14 cellular contexts compared by ENCODE assay signal in the genomic region with DNA sequence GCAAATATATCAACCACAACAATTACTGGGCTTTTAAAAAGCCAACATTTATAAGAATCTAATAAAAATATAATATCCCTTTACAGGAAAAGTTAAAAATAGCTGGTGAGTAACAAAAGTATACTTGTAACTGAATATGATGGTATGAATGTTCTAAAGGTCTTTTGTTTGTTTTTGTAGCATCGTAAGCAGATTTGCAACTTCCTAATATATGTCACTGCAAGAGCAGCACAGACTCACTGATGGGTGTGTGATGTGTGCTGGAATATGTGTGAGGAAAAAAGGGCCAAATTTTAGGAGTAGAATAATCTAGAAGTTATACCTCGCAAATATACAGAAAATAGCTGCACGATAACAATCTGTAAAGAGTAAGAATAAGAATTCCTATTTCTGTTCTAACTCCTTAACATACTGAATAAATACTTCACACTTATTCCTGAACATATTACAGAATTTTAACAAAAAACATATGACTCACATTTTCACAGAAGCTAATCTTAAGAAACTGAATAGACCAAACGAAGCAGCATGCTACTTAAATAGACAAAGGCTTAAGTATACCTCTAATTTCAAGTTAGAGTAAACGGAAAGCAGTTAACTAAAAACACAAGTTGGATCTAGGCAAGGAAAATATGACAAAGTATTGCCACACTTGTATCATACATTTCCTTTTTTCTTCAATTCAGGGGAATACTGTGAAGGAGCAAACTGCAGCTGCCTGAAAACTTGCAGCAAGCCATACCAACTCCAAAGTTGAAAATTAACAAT. TPM values are rescaled to one million over a fixed set of nuclear protein-coding genes. Genes with fewer than 3 reads are reported as not detected.
DNase-seq lines count a peak whose midpoint lies in the region; ATAC-seq and TF ChIP-seq lines count a peak whose summit lies in the region.
"Had no signal": no experiment of that assay in that cellular context is flagged by ENCODE, and none has a peak within 500 bp of the region (broad histone marks: within the 10 kb centered on the region; RNA-seq: fewer than 3 reads in every experiment).

No MANE protein-coding gene starts in this region.

- intact Hi-C loops in left ventricle myocardium superior (cut with micrococcal nuclease): loop anchor here (10.0 kb wide), 1 partner anchor 475 kb away; no protein-coding TSS in a partner anchor
- intact Hi-C loops in activated CD4-positive, alpha-beta memory T cell treated with anti-CD3 and anti-CD28 coated beads for 36 hours (cut with micrococcal nuclease): no loop called here

- H3K27ac ChIP-seq in HUES64 (ENCODE audit: low read depth, low read length): peak overlapping the region; percentile 65; the same call in 1 of the 2 replicates
- peak overlapping the region in 1 of 2 donors; percentile 37 for H3K27ac ChIP-seq in thoracic aorta
- H3K27ac ChIP-seq: tibial artery had no signal

- TF ChIP-seq CTCF in cardiac fibroblast (IDR thresholded peaks at IDR 0.05; ENCODE audit: low read depth, low read length): no peak
- no peak for TF ChIP-seq CTCF in thoracic aorta (IDR thresholded peaks at IDR 0.05)

- H3K9me3 ChIP-seq in HUES64 (ENCODE audit: insufficient read depth, low read depth, low read length) (no peaks in the 10 kb centered on the region), thoracic aorta (no peaks in the 10 kb centered on the region)
- H3K9me3 ChIP-seq: tibial artery had no signal

- peak overlapping the region; percentile 35; the same call in 1 of the 2 replicates for H3K9ac ChIP-seq in HUES64 (ENCODE audit: low read depth, low read length)

- peaks cover 77% of the 10 kb centered on the region for H3K4me1 ChIP-seq in HUES64 (ENCODE audit: insufficient read depth, low read length)
- peaks cover 16 to 23% of the 10 kb centered on the region in 2 donors for H3K4me1 ChIP-seq in thoracic aorta (ENCODE audit: control insufficient read depth in 1 of 2, low read depth in 2 of 2)

- WGBS in HUES64: 87% methylated on average over 5 of the region's 5 CpGs

- H3K4me3 ChIP-seq in HUES64 (ENCODE audit: low read length): no peak overlapping the region; the same call in 1 of the 2 replicates
- H3K4me3 ChIP-seq in cardiac fibroblast (replicated peaks in 1 of 2; ENCODE audit: low read depth in 2 of 2, low read length in 2 of 2): peak overlapping the region in 1 of 2 donors; percentile 12
- peak overlapping the region; percentile 12 for H3K4me3 ChIP-seq in thoracic aorta
- H3K4me3 ChIP-seq: tibial artery had no signal

- no peak overlapping the region for H3K4me3 Mint-ChIP-seq in activated CD4-positive, alpha-beta memory T cell treated with anti-CD3 and anti-CD28 coated beads for 36 hours

- H3K36me3 ChIP-seq in HUES64 (ENCODE audit: insufficient read depth, low read length): peaks cover 34% of the 10 kb centered on the region
- no peaks in the 10 kb centered on the region for H3K36me3 ChIP-seq in thoracic aorta
- H3K36me3 ChIP-seq: tibial artery had no signal

- H3K36me3 Mint-ChIP-seq in activated CD4-positive, alpha-beta memory T cell treated with anti-CD3 and anti-CD28 coated beads for 36 hours: no peaks in the 10 kb centered on the region

- CTCF ChIA-PET in activated CD4-positive, alpha-beta memory T cell treated with anti-CD3 and anti-CD28 coated beads for 36 hours (lab: Charles Lee): no interaction called here

- POLR2A ChIA-PET in activated CD4-positive, alpha-beta memory T cell treated with anti-CD3 and anti-CD28 coated beads for 36 hours (lab: Charles Lee): no interaction called here

- DNase-seq in cardiac fibroblast (ENCODE audit: low read depth in 2 of 2) (peak; percentile 57 to 85), left ventricle myocardium superior (no peak), thoracic aorta (ENCODE audit: low spot score) (no peak), NOMO-1 (lab: John Stamatoyannopoulos, UW; ENCODE audit: unreplicated experiment in 2 of 2) (no peak), superior temporal gyrus (ENCODE audit: extremely low spot score) (no peak)
- no peak for DNase-seq in activated CD4-positive, alpha-beta memory T cell treated with anti-CD3 and anti-CD28 coated beads for 36 hours
- no peak for DNase-seq in activated CD8-positive, alpha-beta memory T cell treated with anti-CD3 and anti-CD28 coated beads for 24 hours
- DNase-seq: activated effector memory CD4-positive, alpha-beta T cell treated with Interleukin-2 at 50 U/mL for 16 hours; DND-41; effector CD8-positive, alpha-beta T cell; posterior cingulate gyrus; tibial artery had no signal

- H3K27me3 ChIP-seq in HUES64 (ENCODE audit: insufficient read depth, low read length): no peaks in the 10 kb centered on the region
- no peaks in the 10 kb centered on the region for H3K27me3 ChIP-seq in thoracic aorta (replicated peaks; ENCODE audit: insufficient read depth)
- H3K27me3 ChIP-seq: tibial artery had no signal

- no peak overlapping the region for H3K27ac Mint-ChIP-seq in activated CD4-positive, alpha-beta memory T cell treated with anti-CD3 and anti-CD28 coated beads for 36 hours

- peaks cover 3% of the 10 kb centered on the region for H3K4me1 Mint-ChIP-seq in activated CD4-positive, alpha-beta memory T cell treated with anti-CD3 and anti-CD28 coated beads for 36 hours (ENCODE audit: low read depth)

- no peaks in the 10 kb centered on the region for H3K9me3 Mint-ChIP-seq in activated CD4-positive, alpha-beta memory T cell treated with anti-CD3 and anti-CD28 coated beads for 36 hours

- ATAC-seq in left ventricle myocardium superior (peak; percentile 39), thoracic aorta (ENCODE audit: insufficient number of reproducible peaks, low FRiP score, low read depth) (no peak)
- ATAC-seq: activated CD4-positive, CD25-positive, alpha-beta regulatory T cell treated with anti-CD3 and anti-CD28 coated beads, Interleukin-2, amount 50 U/mL, for 24 hours had no signal

- H3K27me3 Mint-ChIP-seq in activated CD4-positive, alpha-beta memory T cell treated with anti-CD3 and anti-CD28 coated beads for 36 hours: peaks cover 10% of the 10 kb centered on the region

RNA-seq across cellular contexts. Expression of a gene that starts 9.6 kb away (rescaled TPM):
- 43.6 TPM for polyA plus RNA-seq in HUES64 (2013, experiment 1 of 2)
- 53.4 TPM for polyA plus RNA-seq in HUES64 (2013, experiment 2 of 2)
- total RNA-seq in left ventricle myocardium superior (29.8 TPM), thoracic aorta (1 to 10 TPM; 5.9 to 8.7 TPM)
- total RNA-seq in activated CD4-positive, alpha-beta memory T cell treated with anti-CD3 and anti-CD28 coated beads for 36 hours: under 1 TPM; 0.31 to 0.59 TPM

Comparison
In these comparisons a context has a peak if more than half of its experiments do, and no peak if none do; other contexts are left out.
1. DNase-seq: peak in cardiac fibroblast (2 of 2); none in left ventricle myocardium superior (single experiment), thoracic aorta (single experiment), activated CD4-positive, alpha-beta memory T cell treated with anti-CD3 and anti-CD28 coated beads for 36 hours (single experiment), activated CD8-positive, alpha-beta memory T cell treated with anti-CD3 and anti-CD28 coated beads for 24 hours (single experiment), NOMO-1 (0 of 2) and superior temporal gyrus (single experiment).
2. RNA of a gene that starts 9.6 kb away (total RNA-seq): 29.8 TPM in left ventricle myocardium superior (single experiment) and 5.9 to 8.7 TPM in thoracic aorta; 0.31 to 0.59 TPM in activated CD4-positive, alpha-beta memory T cell treated with anti-CD3 and anti-CD28 coated beads for 36 hours; every median in the first group is over 4 times any median in the second.